Comparison of ENCODE assay signal across 22 cellular contexts in the genomic region with DNA sequence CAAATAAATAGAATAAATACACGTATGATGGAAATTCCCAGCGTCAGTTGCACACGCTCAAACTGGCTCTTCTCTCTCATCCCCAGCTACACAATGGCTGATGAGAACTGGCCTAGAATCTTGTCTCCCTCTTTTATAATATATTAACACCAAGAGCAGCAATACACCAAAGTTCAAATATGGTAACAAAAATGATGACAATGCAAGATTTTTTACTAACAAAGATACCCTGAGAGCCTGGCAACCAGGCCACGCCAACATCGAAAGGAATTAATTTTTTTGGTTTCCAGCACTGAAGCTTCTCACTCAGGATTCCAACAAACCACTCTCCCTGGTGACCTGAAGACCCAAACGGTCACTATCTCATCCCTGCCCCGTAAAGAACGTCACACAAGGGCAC.
"Had no signal": no experiment of that assay in that cellular context is flagged by ENCODE, and none has a peak within 500 bp of the region (broad histone marks: within the 10 kb centered on the region; RNA-seq: fewer than 3 reads in every experiment).

No MANE protein-coding gene starts in this region.

- H3K9me3 Mint-ChIP-seq: dendritic cell treated with granulocyte-macrophage colony-stimulating factor and Interleukin-4, amounts not matched to agents 40 ng/mL and 50 ng/mL, for 4 days; T-helper 2 cell treated with Interferon-gamma antibody and Interleukin-4, amounts not matched to agents 5 μg/mL and 100 μg/mL, for 36 hours had no signal

- H3K27me3 ChIP-seq: left lung, upper lobe of left lung had no signal

- ATAC-seq: left lung had no signal

- H3K9me3 ChIP-seq: left lung, spleen, upper lobe of left lung had no signal

- H3K27me3 Mint-ChIP-seq: brain had no signal

- H3K27ac Mint-ChIP-seq: naive B cell; progenitor cell of endocrine pancreas; T-helper 2 cell treated with Interferon-gamma antibody and Interleukin-4, amounts not matched to agents 5 μg/mL and 100 μg/mL, for 36 hours had no signal

- H3K36me3 Mint-ChIP-seq: brain had no signal

- H3K4me3 ChIP-seq: left lung, lung, spleen, upper lobe of left lung had no signal

- H3K4me3 Mint-ChIP-seq: brain; dendritic cell treated with granulocyte-macrophage colony-stimulating factor and Interleukin-4, amounts not matched to agents 40 ng/mL and 50 ng/mL, for 4 days; naive B cell; T-helper 2 cell treated with Interferon-gamma antibody and Interleukin-4, amounts not matched to agents 5 μg/mL and 100 μg/mL, for 36 hours had no signal

- H3K27ac ChIP-seq: left lung, upper lobe of left lung, VCaP had no signal

- DNase-seq: activated CD4-positive, CD25-positive, alpha-beta regulatory T cell treated with anti-CD3 and anti-CD28 coated beads, Interleukin-2, amount 50 U/mL, for 72 hours; activated CD8-positive, alpha-beta memory T cell treated with anti-CD3 and anti-CD28 coated beads for 24 hours; activated CD8-positive, alpha-beta memory T cell treated with anti-CD3 and anti-CD28 coated beads, Interleukin-2, amount 50 U/mL, for 4 hours; activated gamma-delta T cell; activated naive CD4-positive, alpha-beta T cell treated with anti-CD3 and anti-CD28 coated beads, Interleukin-2, amount 50 U/mL, for 16 hours; aorta; caudate nucleus; effector CD4-positive, alpha-beta T cell; erythroblast; foreskin fibroblast; left lung; naive B cell; retina; spleen; stimulated activated CD4-positive, alpha-beta T cell treated with anti-CD3 and anti-CD28 coated beads, Interleukin-4, amount 100 ng/mL, for 1 hour; upper lobe of left lung had no signal

- H3K36me3 ChIP-seq: left lung, spleen, upper lobe of left lung had no signal

- H3K4me1 ChIP-seq: left lung had no signal
